14 cellular contexts compared by ENCODE assay signal in the genomic region with DNA sequence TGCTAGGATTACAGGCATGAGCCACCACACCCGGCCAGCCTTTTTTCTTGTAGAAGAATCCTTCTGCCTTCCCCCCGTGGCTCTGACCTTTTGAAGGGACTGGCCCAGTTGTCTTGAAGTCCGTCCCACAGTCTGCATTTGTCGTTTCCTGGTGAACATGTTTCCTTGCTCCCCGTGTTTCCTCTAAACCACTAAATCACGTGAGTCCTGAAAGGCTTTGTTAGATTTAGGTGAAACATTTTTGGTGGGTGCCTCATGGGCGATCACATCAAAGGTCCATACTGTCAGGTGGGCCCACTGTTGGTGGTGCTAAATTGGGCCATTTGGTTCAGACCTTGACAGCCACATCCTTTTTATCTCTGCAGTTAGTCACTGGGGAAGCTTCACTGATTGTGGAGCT. TPM values are rescaled to one million over a fixed set of nuclear protein-coding genes. Genes with fewer than 3 reads are reported as not detected.
DNase-seq lines count a peak whose midpoint lies in the region; ATAC-seq lines count a peak whose summit lies in the region.
"Had no signal": no experiment of that assay in that cellular context is flagged by ENCODE, and none has a peak within 500 bp of the region (broad histone marks: within the 10 kb centered on the region; RNA-seq: fewer than 3 reads in every experiment).

No MANE protein-coding gene starts in this region.

- H3K23ac ChIP-seq in mesendoderm (ENCODE audit: low read length): no peak overlapping the region

- H3K27ac ChIP-seq in mesendoderm (ENCODE audit: low read depth, low read length): no peak overlapping the region
- H3K27ac ChIP-seq in stomach smooth muscle (ENCODE audit: low read length): peak overlapping the region; percentile 42

- H3K4me3 Mint-ChIP-seq in activated naive CD4-positive, alpha-beta T cell treated with anti-CD3 and anti-CD28 coated beads for 36 hours: peak overlapping the region; percentile 46
- H3K4me3 Mint-ChIP-seq in activated CD8-positive, alpha-beta T cell treated with anti-CD3 and anti-CD28 coated beads, Interleukin-2, amount 10 ng/mL, durations not matched to agents 7 days and 5 days: peak overlapping the region; percentile 48

- H3K79me2 ChIP-seq in mesendoderm (ENCODE audit: control insufficient read depth, insufficient read depth, low read length): peaks cover 2% of the 10 kb centered on the region

- H3K27ac Mint-ChIP-seq in activated naive CD4-positive, alpha-beta T cell treated with anti-CD3 and anti-CD28 coated beads for 36 hours: peak overlapping the region; percentile 59
- peak overlapping the region; percentile 74 for H3K27ac Mint-ChIP-seq in activated CD8-positive, alpha-beta T cell treated with anti-CD3 and anti-CD28 coated beads, Interleukin-2, amount 10 ng/mL, durations not matched to agents 7 days and 5 days

- H3K4me1 Mint-ChIP-seq in activated naive CD4-positive, alpha-beta T cell treated with anti-CD3 and anti-CD28 coated beads for 36 hours (ENCODE audit: low read depth): peaks cover 88% of the 10 kb centered on the region
- H3K4me1 Mint-ChIP-seq in activated CD8-positive, alpha-beta T cell treated with anti-CD3 and anti-CD28 coated beads, Interleukin-2, amount 10 ng/mL, durations not matched to agents 7 days and 5 days (ENCODE audit: low read depth): peaks cover 71% of the 10 kb centered on the region

- no peaks in the 10 kb centered on the region for H3K27me3 Mint-ChIP-seq in activated naive CD4-positive, alpha-beta T cell treated with anti-CD3 and anti-CD28 coated beads for 36 hours (ENCODE audit: low read depth)
- H3K27me3 Mint-ChIP-seq in activated CD8-positive, alpha-beta T cell treated with anti-CD3 and anti-CD28 coated beads, Interleukin-2, amount 10 ng/mL, durations not matched to agents 7 days and 5 days (ENCODE audit: low read depth): no peaks in the 10 kb centered on the region

- H3K4me1 ChIP-seq in mesendoderm (ENCODE audit: control insufficient read depth, low read depth, low read length): peaks cover under 1% of the 10 kb centered on the region
- peaks cover 36% of the 10 kb centered on the region for H3K4me1 ChIP-seq in stomach smooth muscle (ENCODE audit: control insufficient read depth, insufficient read depth, low read length)

- no peak overlapping the region for H4K5ac ChIP-seq in mesendoderm (ENCODE audit: low read length)

- H2BK120ac ChIP-seq in mesendoderm (ENCODE audit: low read depth, low read length): no peak overlapping the region

- no peak overlapping the region for H3K56ac ChIP-seq in mesendoderm (ENCODE audit: low read length)

- H3K18ac ChIP-seq in mesendoderm (ENCODE audit: low read length): no peak overlapping the region

- H3K27me3 ChIP-seq in mesendoderm (ENCODE audit: insufficient read depth, low read length, poor library complexity) (no peaks in the 10 kb centered on the region), stomach smooth muscle (ENCODE audit: control insufficient read depth in 1 of 2, insufficient read depth in 2 of 2, low read length in 2 of 2) (no peaks in the 10 kb centered on the region)

- intact Hi-C loops in activated naive CD4-positive, alpha-beta T cell treated with anti-CD3 and anti-CD28 coated beads for 36 hours (cut with micrococcal nuclease): loop anchor here (5.0 to 10.0 kb wide), 3 partner anchors 38 to 1070 kb away; partner anchors contain the start of genes OASL and RHOF

- POLR2A ChIA-PET in activated CD8-positive, alpha-beta T cell treated with anti-CD3 and anti-CD28 coated beads, Interleukin-2, amount 10 ng/mL, durations not matched to agents 7 days and 5 days (lab: Charles Lee): interaction anchor here (1.5 kb wide), 1 partner anchor 22 kb away, joined by 5 read pairs; no protein-coding TSS in a partner anchor

- no CpG with 5 or more reads among the region's 7 CpGs for WGBS in mesendoderm (ENCODE audit: extremely low coverage, insufficient coverage, low lambda C conversion rate)

- H3K4me3 ChIP-seq in mesendoderm (ENCODE audit: low read length) (no peak overlapping the region), stomach smooth muscle (ENCODE audit: low read length in 2 of 2) (no peak overlapping the region)

- peak; percentile 68 for DNase-seq in activated naive CD4-positive, alpha-beta T cell treated with anti-CD3 and anti-CD28 coated beads for 36 hours
- DNase-seq in activated naive CD4-positive, alpha-beta T cell (lab: John Stamatoyannopoulos, UW): no peak
- DNase-seq in activated CD8-positive, alpha-beta T cell treated with anti-CD3 and anti-CD28 coated beads, Interleukin-2, amount 10 ng/mL, durations not matched to agents 7 days and 5 days: peak; percentile 38
- peak; percentile 75 for DNase-seq in mesendoderm
- DNase-seq in cerebellar cortex (ENCODE audit: low spot score): no peak
- DNase-seq: activated gamma-delta T cell treated with Interleukin-2 at 50 U/mL for 16 hours; central memory CD4-positive, alpha-beta T cell; DMS53; Karpas-422; NCI-H2029 treated with DMSO at 0.1 percent for 48 hours had no signal

- no peak overlapping the region for H2BK5ac ChIP-seq in mesendoderm (ENCODE audit: low read length)

- CTCF ChIA-PET in activated naive CD4-positive, alpha-beta T cell treated with anti-CD3 and anti-CD28 coated beads for 36 hours (lab: Charles Lee): interaction anchor here (0.6 to 4.5 kb wide), 5 partner anchors 15 to 50 kb away, joined by 3 to 27 read pairs (median 5); no protein-coding TSS in a partner anchor
- CTCF ChIA-PET in activated CD8-positive, alpha-beta T cell treated with anti-CD3 and anti-CD28 coated beads, Interleukin-2, amount 10 ng/mL, durations not matched to agents 7 days and 5 days (lab: Charles Lee): interaction anchor here (0.9 to 5.4 kb wide), 4 partner anchors 15 to 50 kb away, joined by 3 to 30 read pairs (median 6); partner anchors contain the start of gene MLXIP

- no peaks in the 10 kb centered on the region for H3K9me3 ChIP-seq in stomach smooth muscle (ENCODE audit: control insufficient read depth in 2 of 2, low read length in 2 of 2)

- H3K79me1 ChIP-seq in mesendoderm (ENCODE audit: low read length): peaks cover 2% of the 10 kb centered on the region

- H3K9ac ChIP-seq in mesendoderm (ENCODE audit: low read length): no peak overlapping the region
- no peak overlapping the region for H3K9ac ChIP-seq in stomach smooth muscle (ENCODE audit: low read length in 2 of 2)

- peak; percentile 47 for ATAC-seq in activated CD8-positive, alpha-beta T cell treated with anti-CD3 and anti-CD28 coated beads, Interleukin-2, amount 10 ng/mL, durations not matched to agents 7 days and 5 days
- ATAC-seq in HG02798 (IDR thresholded peaks at IDR 0.05; ENCODE audit: poor library complexity, unreplicated experiment): no peak
- ATAC-seq in HG03342 (IDR thresholded peaks at IDR 0.05; ENCODE audit: unreplicated experiment): no peak
- ATAC-seq: esophagus mucosa had no signal

- H3K4ac ChIP-seq in mesendoderm (ENCODE audit: low read depth, low read length): no peak overlapping the region

- no peak overlapping the region for H4K8ac ChIP-seq in mesendoderm (ENCODE audit: low read depth, low read length)

- H3K4me2 ChIP-seq in mesendoderm (ENCODE audit: low read length): no peak overlapping the region

- H3K36me3 Mint-ChIP-seq in activated naive CD4-positive, alpha-beta T cell treated with anti-CD3 and anti-CD28 coated beads for 36 hours (ENCODE audit: low read depth): peaks cover 13% of the 10 kb centered on the region
- H3K36me3 Mint-ChIP-seq in activated CD8-positive, alpha-beta T cell treated with anti-CD3 and anti-CD28 coated beads, Interleukin-2, amount 10 ng/mL, durations not matched to agents 7 days and 5 days (ENCODE audit: low read depth): peaks cover 24% of the 10 kb centered on the region

- no peak overlapping the region for H2AK5ac ChIP-seq in mesendoderm (ENCODE audit: low read length)

- H3K9me3 Mint-ChIP-seq in activated naive CD4-positive, alpha-beta T cell treated with anti-CD3 and anti-CD28 coated beads for 36 hours: peaks cover 2% of the 10 kb centered on the region
- no peaks in the 10 kb centered on the region for H3K9me3 Mint-ChIP-seq in activated CD8-positive, alpha-beta T cell treated with anti-CD3 and anti-CD28 coated beads, Interleukin-2, amount 10 ng/mL, durations not matched to agents 7 days and 5 days (ENCODE audit: insufficient read depth)

- no peak overlapping the region for H2BK15ac ChIP-seq in mesendoderm (replicated peaks; ENCODE audit: low read depth)

- no peaks in the 10 kb centered on the region for H3K36me3 ChIP-seq in mesendoderm (ENCODE audit: control insufficient read depth, insufficient read depth, low read length)
- no peaks in the 10 kb centered on the region for H3K36me3 ChIP-seq in stomach smooth muscle (ENCODE audit: control insufficient read depth in 2 of 2, insufficient read depth in 2 of 2, low read length in 2 of 2)

RNA-seq across cellular contexts. Expression of gene MLXIP, which starts 26.3 kb away (rescaled TPM):
- total RNA-seq in activated naive CD4-positive, alpha-beta T cell treated with anti-CD3 and anti-CD28 coated beads for 36 hours: 10 to 100 TPM; 18.8 to 22.0 TPM
- total RNA-seq in activated CD8-positive, alpha-beta T cell treated with anti-CD3 and anti-CD28 coated beads, Interleukin-2, amount 10 ng/mL, durations not matched to agents 7 days and 5 days: 10 to 100 TPM; 38.8 to 42.7 TPM
- 48.2 TPM for polyA plus RNA-seq in mesendoderm (2013, experiment 1 of 2)
- polyA plus RNA-seq in mesendoderm (2013, experiment 2 of 2): 49.6 TPM

Comparison
In these comparisons a context has a peak if more than half of its experiments do, and no peak if none do; other contexts are left out.
1. DNase-seq: peak in activated naive CD4-positive, alpha-beta T cell treated with anti-CD3 and anti-CD28 coated beads for 36 hours (single experiment), activated CD8-positive, alpha-beta T cell treated with anti-CD3 and anti-CD28 coated beads, Interleukin-2, amount 10 ng/mL, durations not matched to agents 7 days and 5 days (single experiment) and mesendoderm (single experiment); none in activated naive CD4-positive, alpha-beta T cell (0 of 4) and cerebellar cortex (single experiment).